Comparison of ENCODE assay signal across 1 cellular context in the genomic region with DNA sequence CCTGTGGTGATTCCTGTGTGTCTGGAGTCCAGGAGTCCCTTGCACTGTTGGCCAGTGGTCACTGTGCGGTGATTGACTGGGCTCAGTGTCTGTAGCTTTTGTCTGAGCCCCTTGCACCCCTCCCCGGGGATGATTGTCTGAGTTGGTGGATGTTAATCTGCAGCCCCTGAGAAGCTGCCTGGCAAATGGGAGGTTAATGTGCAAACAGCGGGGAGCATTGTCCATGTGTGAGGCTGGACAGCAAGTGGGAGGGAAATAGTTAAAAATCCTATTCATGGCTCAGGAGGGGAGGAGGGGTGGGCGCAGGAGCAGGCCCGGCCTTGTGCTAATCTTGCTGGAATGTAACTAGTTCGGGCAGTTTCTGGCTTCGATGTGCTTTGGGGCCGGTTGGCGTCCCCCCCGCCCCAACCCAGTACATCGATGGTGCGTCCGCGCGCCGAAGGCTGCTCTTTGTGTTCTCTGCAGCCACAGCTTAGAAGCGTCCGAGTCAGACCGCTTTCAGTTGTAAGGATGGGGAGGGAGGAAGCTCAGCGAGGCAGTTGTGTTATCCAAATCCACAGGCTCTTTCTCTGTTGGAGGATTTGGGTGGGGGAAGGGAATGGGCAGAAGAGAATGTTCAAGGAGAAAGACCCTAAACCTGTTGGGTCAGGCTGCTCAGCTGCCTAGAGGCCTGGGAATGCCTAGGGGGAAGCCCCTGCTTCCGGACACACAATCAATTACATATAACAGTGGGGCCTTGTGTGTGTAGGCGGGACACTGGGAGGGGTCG.
TF ChIP-seq lines count a peak whose summit lies in the region.

No MANE protein-coding gene starts in this region.

TF ChIP-seq in IMR-90, 13 proteins besides CTCF, POLR2A, EP300 and RAD21 (continued from another document):
- TF ChIP-seq CEBPB (IDR thresholded peaks at IDR 0.05; ENCODE audit: low read depth, low read length) (no peak), MXI1 (IDR thresholded peaks at IDR 0.05; ENCODE audit: borderline replicate concordance, low read depth, low read length) (peak; percentile 57; the same call in 1 of the 2 replicates)
